ENCODE assay signal across 16 cellular contexts in genomic region chr22:22870577-22871398, GRCh38. TPM values are rescaled to one million over a fixed set of nuclear protein-coding genes. Genes with fewer than 3 reads are reported as not detected.
DNase-seq lines count a peak whose midpoint lies in the region; ATAC-seq, FAIRE-seq and TF ChIP-seq lines count a peak whose summit lies in the region.
"Had no signal": no experiment of that assay in that cellular context is flagged by ENCODE, and none has a peak within 500 bp of the region (broad histone marks: within the 10 kb centered on the region; RNA-seq: fewer than 3 reads in every experiment).

No MANE protein-coding gene starts in this region.

- TF ChIP-seq CTCF in K562 (IDR thresholded peaks at IDR 0.05 in 2 of 3, conservative IDR thresholded peaks at IDR 0.05 in 1 of 3; ENCODE audit: insufficient read depth in 2 of 3, low read depth in 1 of 3, low read length in 3 of 3) = no peak
- peak; percentile 29 for TF ChIP-seq CTCF in progenitor cell of endocrine pancreas (IDR thresholded peaks at IDR 0.05; ENCODE audit: unreplicated experiment)

- peaks cover 0 to 45% of the 10 kb centered on the region in 2 experiments; a peak in 3 of 5 replicates for H3K27me3 ChIP-seq in K562 (ENCODE audit: control insufficient read depth in 2 of 2, insufficient read depth in 2 of 2, low read length in 2 of 2)

- no peak for TF ChIP-seq RAD21 in K562 (CRISPR knock-in tag; conservative IDR thresholded peaks at IDR 0.05 in 1 of 2, IDR thresholded peaks at IDR 0.05 in 1 of 2)

- peaks cover 36% of the 10 kb centered on the region for H3K27me3 Mint-ChIP-seq in progenitor cell of endocrine pancreas

- intact Hi-C loops in K562 (cut with micrococcal nuclease) = no loop called here

- FAIRE-seq in K562 (lab: Jason Lieb, UNC) (peak; percentile 11), frontal cortex (lab: Jason Lieb, UNC) (no peak)
- FAIRE-seq: A204.1 had no signal

- ATAC-seq in K562 = peak; percentile 82

- no peaks in the 10 kb centered on the region for H3K79me2 ChIP-seq in K562 (ENCODE audit: control insufficient read depth, insufficient read depth, low read length)

- POLR2A ChIA-PET in K562 (lab: Yijun Ruan, JAX) = interaction anchor here (0.6 to 1.8 kb wide), 19 partner anchors 9 to 234 kb away, joined by 3 to 17 read pairs (median 3); no protein-coding TSS in a partner anchor

- no peaks in the 10 kb centered on the region for H3K36me3 Mint-ChIP-seq in progenitor cell of endocrine pancreas (ENCODE audit: insufficient read depth)

- H3K4me2 ChIP-seq in K562 (ENCODE audit: insufficient read depth, low read length) = no peak overlapping the region

- no peaks in the 10 kb centered on the region for H3K9me3 Mint-ChIP-seq in progenitor cell of endocrine pancreas (ENCODE audit: low read depth)

- H3K4me3 Mint-ChIP-seq in progenitor cell of endocrine pancreas (ENCODE audit: low read depth) = no peak overlapping the region

- peak; percentile 1 for DNase-seq in DMS53 (lab: John Stamatoyannopoulos, UW)
- DNase-seq in DMS53 treated with DMSO at 0.1 percent for 48 hours (lab: John Stamatoyannopoulos, UW; ENCODE audit: unreplicated experiment) = no peak
- peak; percentile 3 for DNase-seq in HT-29 (ENCODE audit: low spot score)
- DNase-seq in K562 (ENCODE audit: extremely low read depth in 1 of 4, low spot score in 3 of 4) = peak; percentile 53 to 84 (median 70)
- DNase-seq in progenitor cell of endocrine pancreas (ENCODE audit: low spot score, unreplicated experiment) = no peak
- DNase-seq in G401 (ENCODE audit: low spot score) = no peak
- no peak for DNase-seq in frontal cortex (ENCODE audit: low spot score in 2 of 2)
- no peak for DNase-seq in cerebellar cortex (ENCODE audit: low spot score)
- DNase-seq: activated CD4-positive, alpha-beta T cell treated with anti-CD3 and anti-CD28 coated beads, Interleukin-2, amount 50 U/mL, for 4 hours; activated naive CD4-positive, alpha-beta T cell treated with anti-CD3 and anti-CD28 coated beads, Interleukin-2, amount 50 U/mL, for 16 hours; central memory CD4-positive, alpha-beta T cell; kidney glomerular epithelial cell; NCI-H1048; NCI-H526 treated with DMSO at 0.1 percent for 48 hours had no signal

- BruUV-seq in K562 (replicated peaks; lab: Mats Ljungman, UMichigan) = no TSS peak

- H3K4me1 Mint-ChIP-seq in progenitor cell of endocrine pancreas (ENCODE audit: low read depth) = no peaks in the 10 kb centered on the region

- peaks cover 33% of the 10 kb centered on the region for H4K20me1 ChIP-seq in K562 (replicated peaks; ENCODE audit: control insufficient read depth, insufficient read depth, low read length)

- no peaks in the 10 kb centered on the region for H3K36me3 ChIP-seq in K562 (ENCODE audit: control insufficient read depth, insufficient read depth, low read length)
- H3K36me3 ChIP-seq: HAP-1 had no signal

- H3K27ac ChIP-seq in K562 (ENCODE audit: extremely low read depth, low read depth, low read length) = no peak overlapping the region

- H3K4me1 ChIP-seq in K562 (replicated peaks in 1 of 2; ENCODE audit: control insufficient read depth in 2 of 2, insufficient read depth in 2 of 2, low read length in 2 of 2) = no peaks in the 10 kb centered on the region
- H3K4me1 ChIP-seq: HAP-1 had no signal

- CTCF ChIA-PET in K562 (lab: Yijun Ruan, JAX; ENCODE audit: low intra/inter-chr PET ratio) = interaction anchor here (0.6 to 2.1 kb wide), 7 partner anchors 13 to 85 kb away, joined by 3 to 7 read pairs (median 4); no protein-coding TSS in a partner anchor

- TF ChIP-seq POLR2A in K562 (conservative IDR thresholded peaks at IDR 0.05) = no peak

- no peak overlapping the region for H3K4me3 ChIP-seq in K562
- H3K4me3 ChIP-seq: HAP-1 had no signal

- no peak overlapping the region for H3K9ac ChIP-seq in K562 (ENCODE audit: insufficient read depth in 1 of 2, low read depth in 2 of 2, low read length in 2 of 2)

- no peaks in the 10 kb centered on the region for H3K9me1 ChIP-seq in K562 (ENCODE audit: control insufficient read depth, insufficient read depth, low read length)

- H3K27ac Mint-ChIP-seq in progenitor cell of endocrine pancreas = no peak overlapping the region

- no peaks in the 10 kb centered on the region for H3K9me3 ChIP-seq in K562 (replicated peaks; ENCODE audit: control insufficient read depth, insufficient read depth, low read depth, low read length)
- H3K9me3 ChIP-seq: HAP-1 had no signal

- in situ Hi-C loops in K562 (cut with MboI) (no loop called here), G401 (cut with HindIII; ENCODE audit: low sequenced_read_pairs) (no loop called here)

- H2AFZ ChIP-seq in K562 (ENCODE audit: low read depth, low read length) = no peak overlapping the region

- WGBS in K562 (ENCODE audit: insufficient coverage, low coverage, missing lambda C conversion rate) = 2% methylated on average over 8 of the region's 8 CpGs

- no peak for TF ChIP-seq EP300 in K562 (IDR thresholded peaks at IDR 0.05; ENCODE audit: low read length)

TF ChIP-seq in K562, 482 proteins besides CTCF, POLR2A, EP300 and RAD21:
- TF ChIP-seq ZNF384 (IDR thresholded peaks at IDR 0.05; ENCODE audit: low read depth, low read length) (no peak), ZNF436 (CRISPR knock-in tag; IDR thresholded peaks at IDR 0.05) (no peak), CBX3 (IDR thresholded peaks at IDR 0.05; ENCODE audit: borderline replicate concordance in 1 of 2, low read length in 2 of 2) (0 out of 3 replicates have a peak, but pooled peaks of 1 of the 2 experiments have one; percentile 14), EGR1 (conservative IDR thresholded peaks at IDR 0.05) (no peak), FOXK1 (CRISPR knock-in tag; IDR thresholded peaks at IDR 0.05; ENCODE audit: borderline replicate concordance) (no peak), MYNN (IDR thresholded peaks at IDR 0.05) (no peak), MYNN (CRISPR knock-in tag; IDR thresholded peaks at IDR 0.05) (peak; percentile 57; the same call in 1 of the 2 replicates), KHSRP (IDR thresholded peaks at IDR 0.05) (no peak), HDAC3 (IDR thresholded peaks at IDR 0.05; ENCODE audit: borderline replicate concordance, partially characterized antibody) (no peak), KAT7 (CRISPR knock-in tag; IDR thresholded peaks at IDR 0.05; ENCODE audit: borderline replicate concordance) (no peak), PRMT5 (CRISPR knock-in tag; IDR thresholded peaks at IDR 0.05) (no peak), ZNF444 (CRISPR knock-in tag; IDR thresholded peaks at IDR 0.05) (no peak), ZNF785 (CRISPR knock-in tag; IDR thresholded peaks at IDR 0.05) (no peak), STAT6 (CRISPR knock-in tag; IDR thresholded peaks at IDR 0.05) (peak; percentile 26), FOXJ3 (CRISPR knock-in tag; IDR thresholded peaks at IDR 0.05) (no peak)

RNA-seq across cellular contexts. Expression of gene IGLL5, which starts 16.8 kb away (rescaled TPM):
- total RNA-seq in HT-29 (2014; rRNA removed; shearing (Covaris generic)) = not detected in 2 replicates
- total RNA-seq in K562 (2011; cell fraction: chromatin; rRNA removed; ENCODE audit: low replicate concordance) = not detected in 2 replicates
- not detected in 2 replicates for total RNA-seq in K562 (2011; cell fraction: nucleolus; rRNA removed)
- total RNA-seq in K562 (2011; cell fraction: nucleoplasm; rRNA removed) = not detected in 2 replicates
- total RNA-seq in K562 (2014; rRNA removed) (not detected in 2 replicates), K562 (2014; rRNA removed; fragmentation: Illumina TruSeq; extraction: Trizol) (not detected in 2 replicates), K562 (2015; rRNA removed; fragmentation: Illumina TruSeq; extraction: Trizol) (not detected in 2 replicates), K562 (2021) (not detected in 2 replicates), progenitor cell of endocrine pancreas (not detected in 2 replicates), frontal cortex (not detected)
- polyA plus RNA-seq in K562 (2011; rRNA removed) (not detected in 2 replicates), K562 (2014; fragmentation: Illumina TruSeq; extraction: Trizol) (not detected in 2 replicates), K562 (2014; fragmentation: Nextera tagmentation; extraction: Ambion mirVana) (not detected), K562 (2014; rRNA removed) (not detected in 2 replicates)
- polyA plus RNA-seq in K562 (2011; cell fraction: cytosol; rRNA removed) = not detected in 2 replicates
- not detected in 2 replicates for polyA plus RNA-seq in K562 (2011; cell fraction: nucleus; rRNA removed)
- polyA plus RNA-seq in K562 (2012) = not detected in 2 replicates
- not detected in 2 replicates for polyA minus RNA-seq in K562 (2011; rRNA and poly(A)+ RNA removed)
- polyA minus RNA-seq in K562 (2011; cell fraction: cytosol; rRNA and poly(A)+ RNA removed) = not detected in 2 replicates
- polyA minus RNA-seq in K562 (2011; cell fraction: nucleus; rRNA and poly(A)+ RNA removed) = not detected in 2 replicates
- not detected in 2 replicates for total RNA-seq in G401 (2014; rRNA removed; shearing (Covaris generic))

Comparison
In these comparisons a context has a peak if more than half of its experiments do, and no peak if none do; other contexts are left out.
1. DNase-seq: peak in DMS53 (single experiment), HT-29 (single experiment) and K562 (4 of 4); none in DMS53 treated with DMSO at 0.1 percent for 48 hours (single experiment), progenitor cell of endocrine pancreas (single experiment), G401 (single experiment), frontal cortex (0 of 2) and cerebellar cortex (single experiment).